Comparison of ENCODE assay signal across 8 cellular contexts in genomic region chr2:70248145-70248809, GRCh38. TPM values are rescaled to one million over a fixed set of nuclear protein-coding genes. Genes with fewer than 3 reads are reported as not detected.
DNase-seq lines count a peak whose midpoint lies in the region; ATAC-seq, FAIRE-seq and TF ChIP-seq lines count a peak whose summit lies in the region.

TIA1 (minus strand) TSS chr2:70248628; CDS start chr2:70248430, 198 bp downstream.

- CTCF ChIA-PET in HepG2 (lab: Yijun Ruan, JAX; ENCODE audit: low intra/inter-chr PET ratio, low total read pairs) = interaction anchor here (0.7 kb wide), 1 partner anchor 54 kb away, joined by 3 read pairs; the partner anchor contains the start of gene FAM136A

- H2AFZ ChIP-seq in HepG2 (ENCODE audit: low read length) = peak within 1 kb of the TSS; percentile 87

- no peaks in the 10 kb centered on the region for H3K9me3 ChIP-seq in BLaER1 treated with 17β-estradiol and CSF1 and Interleukin-3, amounts not matched to agents 10 nM and 100 nM (replicated peaks in 1 of 11)
- H3K9me3 ChIP-seq in HepG2 (ENCODE audit: low read length) = no peaks in the 10 kb centered on the region

- 4% methylated on average over 27 of the region's 47 CpGs for WGBS in HepG2 (ENCODE audit: low lambda C conversion rate)

- peaks cover 51% of the 10 kb centered on the region for H3K79me2 ChIP-seq in HepG2 (ENCODE audit: insufficient read depth, low read length)

- in situ Hi-C loops in HepG2 (cut with HindIII; ENCODE audit: extremely low pct_ligation_motif_present, low pct_unique_long_range_greater_than_20kb) = no loop called here

- TF ChIP-seq RAD21 in HepG2 (CRISPR knock-in tag; IDR thresholded peaks at IDR 0.05) = peak; percentile 37; the same call in 1 of the 2 replicates

- H3K27ac ChIP-seq in BLaER1 treated with 17β-estradiol and CSF1 and Interleukin-3, amounts not matched to agents 10 nM and 100 nM = peak within 1 kb of the TSS; percentile 86 to 100 (median 98)
- H3K27ac ChIP-seq in HepG2 (ENCODE audit: extremely low read length, insufficient read depth, low read length) = peak within 1 kb of the TSS; percentile 98

- DNase-seq in NCI-H748 (lab: John Stamatoyannopoulos, UW; ENCODE audit: unreplicated experiment) = peak; percentile 98
- peak; percentile 99 for DNase-seq in activated CD4-positive, alpha-beta T cell treated with anti-CD3 and anti-CD28 coated beads, Interleukin-2, amount 50 U/mL, for 1 hour
- peak; percentile 99 for DNase-seq in dermis blood vessel endothelial cell
- peak; percentile 99 for DNase-seq in HepG2 (ENCODE audit: low spot score)
- DNase-seq in stimulated activated CD4-positive, alpha-beta T cell treated with anti-CD3 and anti-CD28 coated beads, Interleukin-4, amount 100 ng/mL, for 1 hour = peak; percentile 98

- peaks cover 30 to 40% (median 37%) of the 10 kb centered on the region in 10 experiments for H3K4me1 ChIP-seq in BLaER1 treated with 17β-estradiol and CSF1 and Interleukin-3, amounts not matched to agents 10 nM and 100 nM
- H3K4me1 ChIP-seq in HepG2 (ENCODE audit: insufficient read depth, low read length) = peaks cover 47% of the 10 kb centered on the region

- POLR2A ChIA-PET in HepG2 (lab: Yijun Ruan, JAX) = interaction anchor here (1.9 to 4.4 kb wide), 5 partner anchors 10 to 334 kb away, joined by 14 to 49 read pairs (median 20); partner anchors contain the start of genes C2orf42, MXD1, PCYOX1 and SNRPG

- H3K27me3 ChIP-seq in BLaER1 treated with 17β-estradiol and CSF1 and Interleukin-3, amounts not matched to agents 10 nM and 100 nM = no peaks in the 10 kb centered on the region
- no peaks in the 10 kb centered on the region; a peak in 1 of 5 replicates for H3K27me3 ChIP-seq in HepG2 (ENCODE audit: control insufficient read depth in 1 of 2, insufficient read depth in 2 of 2, low read length in 2 of 2)

- peak; percentile 92 to 98 for TF ChIP-seq POLR2A in HepG2 (IDR thresholded peaks at IDR 0.05; ENCODE audit: insufficient read depth in 1 of 2, low read depth in 2 of 2, low read length in 2 of 2)

- intact Hi-C loops in HepG2 (cut with micrococcal nuclease; ENCODE audit: unreplicated experiment) = loop anchor here (1.0 to 5.0 kb wide), 6 partner anchors 21 to 336 kb away; partner anchors contain the start of genes C2orf42, PCBP1 and SNRPG

- H4K20me1 ChIP-seq in BLaER1 treated with 17β-estradiol and CSF1 and Interleukin-3, amounts not matched to agents 10 nM and 100 nM = peaks cover 20 to 40% (median 37%) of the 10 kb centered on the region in 11 experiments; a peak in 21 of 22 replicates
- H4K20me1 ChIP-seq in HepG2 (ENCODE audit: insufficient read depth, low read length) = peaks cover 30% of the 10 kb centered on the region

- TF ChIP-seq CTCF in HepG2 (CRISPR knock-in tag; IDR thresholded peaks at IDR 0.05) = no peak

- H3K4me3 ChIP-seq in BLaER1 treated with 17β-estradiol and CSF1 and Interleukin-3, amounts not matched to agents 10 nM and 100 nM = peak within 1 kb of the TSS; percentile 68 to 87 (median 84)
- H3K4me3 ChIP-seq in HepG2 (replicated peaks in 1 of 3; ENCODE audit: insufficient read depth in 1 of 3, low read depth in 2 of 3, low read length in 3 of 3) = peak within 1 kb of the TSS; percentile 96 to 98 (median 98)

- peaks cover 0 to 33% (median 25%) of the 10 kb centered on the region in 11 experiments; a peak in 16 of 22 replicates for H3K36me3 ChIP-seq in BLaER1 treated with 17β-estradiol and CSF1 and Interleukin-3, amounts not matched to agents 10 nM and 100 nM
- peaks cover 0 to 3% of the 10 kb centered on the region in 2 experiments; a peak in 1 of 5 replicates for H3K36me3 ChIP-seq in HepG2 (replicated peaks in 1 of 2; ENCODE audit: control insufficient read depth in 1 of 2, insufficient read depth in 2 of 2, low read length in 2 of 2)

- peak; percentile 66 for FAIRE-seq in HepG2 (lab: Jason Lieb, UNC)

- BruUV-seq in HepG2 (replicated peaks; lab: Mats Ljungman, UMichigan) = TSS peak; percentile 79

- H3K4me2 ChIP-seq in BLaER1 treated with 17β-estradiol and CSF1 and Interleukin-3, amounts not matched to agents 10 nM and 100 nM = peak within 1 kb of the TSS; percentile 90 to 98 (median 94)
- peak within 1 kb of the TSS; percentile 74 for H3K4me2 ChIP-seq in HepG2 (ENCODE audit: low read depth, low read length)

- TF ChIP-seq EP300 in HepG2 (IDR thresholded peaks at IDR 0.05; ENCODE audit: low read depth in 2 of 2, low read length in 2 of 2) (peak in 1 of 2 experiments; percentile 54; a peak in 1 of 4 replicates), HepG2 (CRISPR knock-in tag; IDR thresholded peaks at IDR 0.05; ENCODE audit: borderline replicate concordance) (peak; percentile 67)

- ATAC-seq in GM19351 (IDR thresholded peaks at IDR 0.05; ENCODE audit: unreplicated experiment) = peak; percentile 92
- peak; percentile 95 for ATAC-seq in HG03521 (IDR thresholded peaks at IDR 0.05; ENCODE audit: unreplicated experiment)
- peak; percentile 93 for ATAC-seq in HepG2

- peak within 1 kb of the TSS; percentile 90 to 100 (median 97) for H3K9ac ChIP-seq in BLaER1 treated with 17β-estradiol and CSF1 and Interleukin-3, amounts not matched to agents 10 nM and 100 nM
- H3K9ac ChIP-seq in HepG2 (ENCODE audit: insufficient read depth, low read depth, low read length) = peak within 1 kb of the TSS; percentile 99

TF ChIP-seq in HepG2, 621 proteins besides CTCF, POLR2A, EP300 and RAD21 (continues in another document):
- TF ChIP-seq ZBTB25 (CRISPR knock-in tag; IDR thresholded peaks at IDR 0.05) = peak; percentile 91
- TF ChIP-seq ZNF674 (CRISPR knock-in tag; IDR thresholded peaks at IDR 0.05; ENCODE audit: low read depth) = 0 out of 2 replicates have a peak, but pooled peaks have one; percentile 31
- peak; percentile 84; the same call in 1 of the 2 replicates for TF ChIP-seq GPN1 (CRISPR knock-in tag; IDR thresholded peaks at IDR 0.05; ENCODE audit: borderline replicate concordance)
- TF ChIP-seq TBP (CRISPR knock-in tag; IDR thresholded peaks at IDR 0.05) = no peak
- TF ChIP-seq PCBP1 (IDR thresholded peaks at IDR 0.05; ENCODE audit: borderline replicate concordance, low read depth, low read length) = 0 out of 2 replicates have a peak, but pooled peaks have one; percentile 19
- TF ChIP-seq SAFB2 (CRISPR knock-in tag; IDR thresholded peaks at IDR 0.05; ENCODE audit: borderline replicate concordance, low read depth) = peak; percentile 98
- TF ChIP-seq CREM (IDR thresholded peaks at IDR 0.05) = no peak; the same call in 1 of the 2 replicates
- no peak for TF ChIP-seq CREM (CRISPR knock-in tag; IDR thresholded peaks at IDR 0.05)
- peak; percentile 71 for TF ChIP-seq HIVEP1 (CRISPR knock-in tag; IDR thresholded peaks at IDR 0.05)
- peak; percentile 89; the same call in 1 of the 2 replicates for TF ChIP-seq HES4 (CRISPR knock-in tag; IDR thresholded peaks at IDR 0.05; ENCODE audit: borderline replicate concordance)
- TF ChIP-seq ZNF12 (CRISPR knock-in tag; IDR thresholded peaks at IDR 0.05) = 0 out of 2 replicates have a peak, but pooled peaks have one; percentile 58
- TF ChIP-seq KDM6A (CRISPR knock-in tag; IDR thresholded peaks at IDR 0.05; ENCODE audit: low read depth) = no peak

RNA-seq across cellular contexts. Expression of gene TIA1, which starts in this region (rescaled TPM):
- total RNA-seq in dermis blood vessel endothelial cell (147 and 155 TPM in 2 replicates), HepG2 (2016; rRNA removed; fragmentation: Illumina TruSeq; extraction: Trizol) (199 and 209 TPM in 2 replicates)
- 46.3 and 52.7 TPM in 2 replicates for total RNA-seq in HepG2 (2016; cell fraction: cytosol; rRNA removed; fragmentation: Illumina TruSeq; extraction: Trizol; ENCODE audit: low read depth)
- 193 and 198 TPM in 2 replicates for total RNA-seq in HepG2 (2016; cell fraction: insoluble cytoplasmic fraction; rRNA removed; fragmentation: Illumina TruSeq; extraction: Trizol)
- 37.9 and 45.7 TPM in 2 replicates for total RNA-seq in HepG2 (2016; cell fraction: membrane; rRNA removed; fragmentation: Illumina TruSeq; extraction: Trizol)
- total RNA-seq in HepG2 (2016; cell fraction: nucleus; rRNA removed; fragmentation: Illumina TruSeq; extraction: Trizol) = 256 and 292 TPM in 2 replicates
- 306 and 319 TPM in 2 replicates for polyA plus RNA-seq in HepG2 (2011; rRNA removed)
- polyA plus RNA-seq in HepG2 (2011; cell fraction: cytosol; rRNA removed) = 41.7 and 42.1 TPM in 2 replicates
- 1,074 and 1,129 TPM in 2 replicates for polyA plus RNA-seq in HepG2 (2011; cell fraction: nucleus; rRNA removed)
- 147 and 204 TPM in 2 replicates for polyA plus RNA-seq in HepG2 (2012)
- 6.0 and 6.8 TPM in 2 replicates for polyA plus RNA-seq in HepG2 (2016; cell fraction: cytosol; fragmentation: Illumina TruSeq; extraction: Trizol; ENCODE audit: low read depth)
- polyA plus RNA-seq in HepG2 (2016; cell fraction: insoluble cytoplasmic fraction; fragmentation: Illumina TruSeq; extraction: Trizol; ENCODE audit: low read depth) = 108 and 119 TPM in 2 replicates
- polyA plus RNA-seq in HepG2 (2016; cell fraction: membrane; fragmentation: Illumina TruSeq; extraction: Trizol; ENCODE audit: low read depth) = 16.0 TPM in 2 replicates
- 613 and 622 TPM in 2 replicates for polyA plus RNA-seq in HepG2 (2016; cell fraction: nucleus; fragmentation: Illumina TruSeq; extraction: Trizol; ENCODE audit: insufficient read depth, low read depth)
- polyA minus RNA-seq in HepG2 (2011; rRNA and poly(A)+ RNA removed; ENCODE audit: low replicate concordance) = 79.8 and 109 TPM in 2 replicates
- polyA minus RNA-seq in HepG2 (2011; cell fraction: cytosol; rRNA and poly(A)+ RNA removed) = 61.2 and 67.1 TPM in 2 replicates
- 718 and 820 TPM in 2 replicates for polyA minus RNA-seq in HepG2 (2011; cell fraction: nucleus; rRNA and poly(A)+ RNA removed)

Comparison
In these comparisons a context has a peak if more than half of its experiments do, and no peak if none do; other contexts are left out.
1. Peak in every context shown above with its lines: DNase-seq, ATAC-seq, H3K4me3 ChIP-seq and H3K27ac ChIP-seq.